ENCODE assay signal across 29 cellular contexts in genomic region chr22:26798433-26799065, GRCh38.
"Had no signal": no experiment of that assay in that cellular context is flagged by ENCODE, and none has a peak within 500 bp of the region (broad histone marks: within the 10 kb centered on the region; RNA-seq: fewer than 3 reads in every experiment).

No MANE protein-coding gene starts in this region.

- DNase-seq: activated CD4-positive, alpha-beta memory T cell treated with anti-CD3 and anti-CD28 coated beads, Interleukin-2, amount 10 ng/mL, durations not matched to agents 7 days and 5 days; activated CD4-positive, alpha-beta T cell treated with anti-CD3 and anti-CD28 coated beads for 1 hour; activated CD4-positive, alpha-beta T cell treated with anti-CD3 and anti-CD28 coated beads, Interleukin-2, amount 10 ng/mL, durations not matched to agents 7 days and 5 days; activated CD8-positive, alpha-beta memory T cell treated with anti-CD3 and anti-CD28 coated beads, Interleukin-2, amount 50 U/mL, for 48 hours; activated gamma-delta T cell; activated naive CD8-positive, alpha-beta T cell treated with anti-CD3 and anti-CD28 coated beads, Interleukin-2, amount 50 U/mL, for 24 hours; activated T-cell treated with anti-CD3 and anti-CD28 coated beads, Interleukin-2, amount 50 U/mL, for 24 hours; amygdala; caudate nucleus; foreskin keratinocyte; heart right ventricle; left ventricle myocardium superior; naive B cell; nephron progenitor cell; nucleus accumbens; pancreas; psoas muscle; sigmoid colon; small intestine; stimulated activated CD4-positive, alpha-beta T cell treated with anti-CD3 and anti-CD28 coated beads, Interleukin-4, amount 100 ng/mL, for 24 hours; substantia nigra; T-helper 17 cell; T1000 had no signal

- H3K4me1 Mint-ChIP-seq: activated CD4-positive, alpha-beta memory T cell treated with anti-CD3 and anti-CD28 coated beads, Interleukin-2, amount 10 ng/mL, durations not matched to agents 7 days and 5 days; activated CD4-positive, alpha-beta T cell treated with anti-CD3 and anti-CD28 coated beads, Interleukin-2, amount 10 ng/mL, durations not matched to agents 7 days and 5 days; activated naive CD4-positive, alpha-beta T cell treated with anti-CD3 and anti-CD28 coated beads, Interleukin-2, amount 50 U/mL, for 24 hours; activated naive CD8-positive, alpha-beta T cell treated with anti-CD3 and anti-CD28 coated beads, Interleukin-2, amount 50 U/mL, for 24 hours; stimulated activated effector memory CD8-positive, alpha-beta T cell treated with anti-CD3 and anti-CD28 coated beads, Interleukin-12 subunit alpha, Interleukin-12 subunit beta, amount 100 ng/mL, for 72 hours had no signal

- H3K4me3 ChIP-seq: heart right ventricle, pancreas, psoas muscle, sigmoid colon, upper lobe of left lung, vagina had no signal

- H3K27ac ChIP-seq: foreskin keratinocyte, heart right ventricle, pancreas, psoas muscle, sigmoid colon, upper lobe of left lung, vagina had no signal

- H3K27me3 ChIP-seq: foreskin keratinocyte, heart right ventricle, pancreas, sigmoid colon, upper lobe of left lung, vagina had no signal

- H3K27me3 Mint-ChIP-seq: activated CD4-positive, alpha-beta memory T cell treated with anti-CD3 and anti-CD28 coated beads, Interleukin-2, amount 10 ng/mL, durations not matched to agents 7 days and 5 days; activated CD4-positive, alpha-beta T cell treated with anti-CD3 and anti-CD28 coated beads, Interleukin-2, amount 10 ng/mL, durations not matched to agents 7 days and 5 days; activated naive CD4-positive, alpha-beta T cell treated with anti-CD3 and anti-CD28 coated beads, Interleukin-2, amount 50 U/mL, for 24 hours; activated naive CD8-positive, alpha-beta T cell treated with anti-CD3 and anti-CD28 coated beads, Interleukin-2, amount 50 U/mL, for 24 hours; activated T-cell treated with anti-CD3 and anti-CD28 coated beads, Interleukin-2, amount 50 U/mL, for 24 hours; naive B cell; stimulated activated naive CD8-positive, alpha-beta T cell treated with anti-CD3 and anti-CD28 coated beads, Interleukin-15, Interleukin-2, amounts not matched to agents 100 ng/mL and 50 ng/mL, for 24 hours; T-helper 17 cell had no signal

- H3K9me3 ChIP-seq: heart right ventricle, pancreas, psoas muscle, sigmoid colon, upper lobe of left lung, vagina had no signal

- H3K27ac Mint-ChIP-seq: activated CD4-positive, alpha-beta memory T cell treated with anti-CD3 and anti-CD28 coated beads, Interleukin-2, amount 10 ng/mL, durations not matched to agents 7 days and 5 days; activated CD4-positive, alpha-beta T cell treated with anti-CD3 and anti-CD28 coated beads, Interleukin-2, amount 10 ng/mL, durations not matched to agents 7 days and 5 days; activated naive CD4-positive, alpha-beta T cell treated with anti-CD3 and anti-CD28 coated beads, Interleukin-2, amount 50 U/mL, for 24 hours; activated naive CD8-positive, alpha-beta T cell treated with anti-CD3 and anti-CD28 coated beads, Interleukin-2, amount 50 U/mL, for 24 hours; activated T-cell treated with anti-CD3 and anti-CD28 coated beads, Interleukin-2, amount 50 U/mL, for 24 hours; nephron progenitor cell; stimulated activated naive CD8-positive, alpha-beta T cell treated with anti-CD3 and anti-CD28 coated beads, Interleukin-15, Interleukin-2, amounts not matched to agents 100 ng/mL and 50 ng/mL, for 24 hours; T-helper 17 cell had no signal

- ATAC-seq: activated naive CD8-positive, alpha-beta T cell treated with anti-CD3 and anti-CD28 coated beads, Interleukin-2, amount 50 U/mL, for 24 hours; esophagus mucosa; foreskin keratinocyte; heart right ventricle; left ventricle myocardium superior; pancreas; psoas muscle; stimulated activated effector memory CD8-positive, alpha-beta T cell treated with anti-CD3 and anti-CD28 coated beads, Interleukin-12 subunit alpha, Interleukin-12 subunit beta, amount 100 ng/mL, for 72 hours; T-helper 17 cell had no signal

- H3K4me3 Mint-ChIP-seq: activated CD4-positive, alpha-beta memory T cell treated with anti-CD3 and anti-CD28 coated beads, Interleukin-2, amount 10 ng/mL, durations not matched to agents 7 days and 5 days; activated CD4-positive, alpha-beta T cell treated with anti-CD3 and anti-CD28 coated beads, Interleukin-2, amount 10 ng/mL, durations not matched to agents 7 days and 5 days; activated naive CD4-positive, alpha-beta T cell treated with anti-CD3 and anti-CD28 coated beads, Interleukin-2, amount 50 U/mL, for 24 hours; activated naive CD8-positive, alpha-beta T cell treated with anti-CD3 and anti-CD28 coated beads, Interleukin-2, amount 50 U/mL, for 24 hours; activated T-cell treated with anti-CD3 and anti-CD28 coated beads, Interleukin-2, amount 50 U/mL, for 24 hours; naive B cell; stimulated activated effector memory CD8-positive, alpha-beta T cell treated with anti-CD3 and anti-CD28 coated beads, Interleukin-12 subunit alpha, Interleukin-12 subunit beta, amount 100 ng/mL, for 72 hours; stimulated activated naive CD8-positive, alpha-beta T cell treated with anti-CD3 and anti-CD28 coated beads, Interleukin-15, Interleukin-2, amounts not matched to agents 100 ng/mL and 50 ng/mL, for 24 hours; T-helper 17 cell had no signal

- H3K36me3 Mint-ChIP-seq: stimulated activated effector memory CD8-positive, alpha-beta T cell treated with anti-CD3 and anti-CD28 coated beads, Interleukin-12 subunit alpha, Interleukin-12 subunit beta, amount 100 ng/mL, for 72 hours had no signal

- H3K9me3 Mint-ChIP-seq: activated CD4-positive, alpha-beta memory T cell treated with anti-CD3 and anti-CD28 coated beads, Interleukin-2, amount 10 ng/mL, durations not matched to agents 7 days and 5 days; activated CD4-positive, alpha-beta T cell treated with anti-CD3 and anti-CD28 coated beads, Interleukin-2, amount 10 ng/mL, durations not matched to agents 7 days and 5 days; activated naive CD4-positive, alpha-beta T cell treated with anti-CD3 and anti-CD28 coated beads, Interleukin-2, amount 50 U/mL, for 24 hours; activated naive CD8-positive, alpha-beta T cell treated with anti-CD3 and anti-CD28 coated beads, Interleukin-2, amount 50 U/mL, for 24 hours; activated T-cell treated with anti-CD3 and anti-CD28 coated beads, Interleukin-2, amount 50 U/mL, for 24 hours; nephron progenitor cell; stimulated activated effector memory CD8-positive, alpha-beta T cell treated with anti-CD3 and anti-CD28 coated beads, Interleukin-12 subunit alpha, Interleukin-12 subunit beta, amount 100 ng/mL, for 72 hours; stimulated activated naive CD8-positive, alpha-beta T cell treated with anti-CD3 and anti-CD28 coated beads, Interleukin-15, Interleukin-2, amounts not matched to agents 100 ng/mL and 50 ng/mL, for 24 hours had no signal

- H3K4me1 ChIP-seq: foreskin keratinocyte, heart right ventricle, pancreas, psoas muscle, vagina had no signal

- H3K36me3 ChIP-seq: pancreas, sigmoid colon, upper lobe of left lung, vagina had no signal
